ENCODE assay signal across 1 cellular context in the genomic region with DNA sequence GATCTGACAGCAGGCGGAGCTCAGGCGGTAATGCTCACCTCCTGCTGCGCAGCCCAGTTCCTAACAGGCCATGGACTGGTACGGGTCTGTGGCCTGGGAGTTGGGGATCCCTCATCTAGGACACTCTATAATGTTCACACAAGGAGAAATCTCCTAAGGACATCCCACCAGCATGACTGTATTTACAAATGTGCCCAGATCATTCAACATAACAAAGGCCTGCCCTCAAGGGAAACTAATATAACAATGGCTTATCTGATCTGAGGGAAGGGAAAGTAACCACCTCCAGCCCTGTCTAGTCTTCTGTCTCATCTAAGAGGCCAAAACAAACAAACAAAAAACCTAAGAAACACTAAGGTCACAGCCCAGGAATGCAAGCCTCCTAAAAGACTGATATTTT.
TF ChIP-seq lines count a peak whose summit lies in the region.

No MANE protein-coding gene starts in this region.

TF ChIP-seq in SK-N-SH, 30 proteins besides CTCF, POLR2A, EP300 and RAD21 (continued from another document):
- no peak for TF ChIP-seq SMC3 (IDR thresholded peaks at IDR 0.05; ENCODE audit: low read depth, low read length)
- TF ChIP-seq FOXM1 (IDR thresholded peaks at IDR 0.05; ENCODE audit: low read depth), result no peak
- no peak for TF ChIP-seq MEF2A (IDR thresholded peaks at IDR 0.05; ENCODE audit: borderline replicate concordance, low read depth)
- no peak for TF ChIP-seq FOXJ3 (CRISPR knock-in tag; IDR thresholded peaks at IDR 0.05)
- TF ChIP-seq EZH2phosphoT487 (IDR thresholded peaks at IDR 0.05; ENCODE audit: borderline replicate concordance, low read depth), result no peak
- no peak for TF ChIP-seq TEAD4 (IDR thresholded peaks at IDR 0.05; ENCODE audit: borderline replicate concordance, insufficient read depth)
- TF ChIP-seq RFX5 (IDR thresholded peaks at IDR 0.05; ENCODE audit: low read length), result no peak
- no peak for TF ChIP-seq GATA2 (CRISPR knock-in tag; IDR thresholded peaks at IDR 0.05)
- TF ChIP-seq, protein P1, sequence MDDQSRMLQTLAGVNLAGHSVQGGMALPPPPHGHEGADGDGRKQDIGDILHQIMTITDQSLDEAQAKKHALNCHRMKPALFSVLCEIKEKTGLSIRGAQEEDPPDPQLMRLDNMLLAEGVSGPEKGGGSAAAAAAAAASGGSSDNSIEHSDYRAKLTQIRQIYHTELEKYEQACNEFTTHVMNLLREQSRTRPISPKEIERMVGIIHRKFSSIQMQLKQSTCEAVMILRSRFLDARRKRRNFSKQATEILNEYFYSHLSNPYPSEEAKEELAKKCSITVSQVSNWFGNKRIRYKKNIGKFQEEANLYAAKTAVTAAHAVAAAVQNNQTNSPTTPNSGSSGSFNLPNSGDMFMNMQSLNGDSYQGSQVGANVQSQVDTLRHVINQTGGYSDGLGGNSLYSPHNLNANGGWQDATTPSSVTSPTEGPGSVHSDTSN (IDR thresholded peaks at IDR 0.05), result no peak
- no peak for TF ChIP-seq NRF1 (IDR thresholded peaks at IDR 0.05; ENCODE audit: low read depth, low read length)
